8 cellular contexts compared by ENCODE assay signal in the genomic region with DNA sequence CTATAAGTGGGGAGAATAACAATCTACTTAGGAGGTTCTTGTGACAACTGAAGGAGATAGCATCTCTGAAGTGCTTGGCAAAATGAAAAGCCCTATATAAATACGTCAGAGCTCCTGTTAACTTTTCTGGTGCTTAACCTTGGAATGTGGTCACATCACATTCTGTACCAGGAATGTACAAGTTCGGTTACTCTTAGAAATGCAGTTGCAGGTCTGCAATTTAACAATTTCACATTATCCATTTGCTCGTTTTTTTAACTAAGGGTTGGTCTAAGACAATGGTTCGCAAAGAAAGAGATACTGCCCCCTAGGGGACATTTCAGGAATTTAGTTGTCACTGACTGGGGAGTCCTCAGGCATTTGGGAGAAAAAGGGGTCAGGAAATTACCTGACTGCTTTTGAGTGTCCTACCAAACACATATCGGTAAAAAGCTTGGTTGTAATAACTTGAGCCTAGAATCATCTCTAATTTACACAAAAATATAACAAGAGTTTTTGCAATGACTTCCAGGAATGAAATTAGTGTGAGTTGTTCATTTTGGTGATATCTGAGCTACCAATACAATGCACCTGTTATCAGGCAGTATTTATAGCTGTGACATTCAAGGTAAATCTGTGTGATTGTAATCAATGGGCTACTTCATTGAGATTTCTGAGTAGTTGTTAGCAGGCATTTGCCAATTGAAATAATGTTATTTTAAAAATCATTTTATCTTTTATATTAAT.
DNase-seq lines count a peak whose midpoint lies in the region; ATAC-seq lines count a peak whose summit lies in the region.

No MANE protein-coding gene starts in this region.

- peak; percentile 64 for ATAC-seq in GM19043 (IDR thresholded peaks at IDR 0.05; ENCODE audit: low read depth, unreplicated experiment)
- no peak for ATAC-seq in GM21367 (IDR thresholded peaks at IDR 0.05; ENCODE audit: unreplicated experiment)

- WGBS in iPS DF 6.9 (ENCODE audit: insufficient coverage, insufficient read length), result no CpG with 5 or more reads among the region's 5 CpGs

- no peak overlapping the region for H3K27ac ChIP-seq in iPS DF 6.9 (ENCODE audit: low read length)

- in situ Hi-C loops in KBM-7 (cut with MboI; ENCODE audit: low pct_unique_long_range_greater_than_20kb, low sequenced_read_pairs), result loop anchor here (10.0 kb wide), 1 partner anchor 107 kb away; no protein-coding TSS in a partner anchor

- no peaks in the 10 kb centered on the region for H3K4me1 ChIP-seq in iPS DF 6.9 (ENCODE audit: control insufficient read depth, insufficient read depth, low read length)

- DNase-seq in D341Med (ENCODE audit: low spot score), result peak; percentile 51
- peak; percentile 82 for DNase-seq in KBM-7
- DNase-seq in SHP77 (lab: John Stamatoyannopoulos, UW), result peak; percentile 60 to 75
- peak; percentile 85 for DNase-seq in astrocyte of the hippocampus (ENCODE audit: low read depth, low spot score)
- peak; percentile 55 for DNase-seq in iPS DF 6.9 (ENCODE audit: low read depth, low spot score)
- DNase-seq in stimulated activated CD4-positive, alpha-beta T cell treated with anti-CD3 and anti-CD28 coated beads, TNF-alpha, amount 100 ng/mL, for 24 hours (ENCODE audit: low read depth in 3 of 3), result peak in 2 of 3 experiments; percentile 35 to 68

- no peak overlapping the region for H3K4me3 ChIP-seq in iPS DF 6.9 (ENCODE audit: low read length)

- H3K9me3 ChIP-seq in iPS DF 6.9 (ENCODE audit: control insufficient read depth, insufficient read depth, low read length), result no peaks in the 10 kb centered on the region

- no peaks in the 10 kb centered on the region for H3K36me3 ChIP-seq in iPS DF 6.9 (ENCODE audit: control insufficient read depth, insufficient read depth, low read length)

- H3K27me3 ChIP-seq in iPS DF 6.9 (ENCODE audit: control insufficient read depth, insufficient read depth, low read length), result no peaks in the 10 kb centered on the region
